ENCODE assay signal across 11 cellular contexts in genomic region chr3:30440147-30440604, GRCh38.
A peak's percentile ranks its signal among the peaks of the same experiment; 100 is the strongest.
DNase-seq lines count a peak whose midpoint lies in the region; ATAC-seq, FAIRE-seq and TF ChIP-seq lines count a peak whose summit lies in the region.
"Had no signal": no experiment of that assay in that cellular context is flagged by ENCODE, and none has a peak within 500 bp of the region (broad histone marks: within the 10 kb centered on the region; RNA-seq: fewer than 3 reads in every experiment).

No MANE protein-coding gene starts in this region.

- no peaks in the 10 kb centered on the region for H3K27me3 ChIP-seq in bronchial epithelial cell (ENCODE audit: control insufficient read depth, insufficient read depth, low read length)
- no peaks in the 10 kb centered on the region for H3K27me3 ChIP-seq in HepG2 (ENCODE audit: control insufficient read depth in 1 of 2, insufficient read depth in 2 of 2, low read length in 2 of 2)
- H3K27me3 ChIP-seq in upper lobe of right lung: no peaks in the 10 kb centered on the region
- H3K27me3 ChIP-seq: neural progenitor cell had no signal

- in situ Hi-C loops in HepG2 (cut with HindIII; ENCODE audit: extremely low pct_ligation_motif_present, low pct_unique_long_range_greater_than_20kb): no loop called here

- no peak overlapping the region for H2AFZ ChIP-seq in HepG2 (ENCODE audit: low read length)

- BruUV-seq in HepG2 (replicated peaks; lab: Mats Ljungman, UMichigan): no TSS peak

- FAIRE-seq in bronchial epithelial cell (lab: Jason Lieb, UNC) (no peak), HepG2 (lab: Jason Lieb, UNC) (no peak), GM12892 (lab: Jason Lieb, UNC) (no peak)
- FAIRE-seq: H1 had no signal

- H3K4me1 ChIP-seq in HepG2 (ENCODE audit: insufficient read depth, low read length) (peaks cover 19% of the 10 kb centered on the region), upper lobe of right lung (peaks cover 23% of the 10 kb centered on the region)

- POLR2A ChIA-PET in HepG2 (lab: Yijun Ruan, JAX): no interaction called here

- no peak overlapping the region for H3K4me2 ChIP-seq in HepG2 (ENCODE audit: low read depth, low read length)
- H3K4me2 ChIP-seq: neural progenitor cell had no signal

- no peak overlapping the region for H3K4me3 ChIP-seq in bronchial epithelial cell (ENCODE audit: low read depth, low read length)
- H3K4me3 ChIP-seq in HepG2 (replicated peaks in 1 of 3; ENCODE audit: insufficient read depth in 1 of 3, low read depth in 2 of 3, low read length in 3 of 3): no peak overlapping the region
- H3K4me3 ChIP-seq in upper lobe of right lung: no peak overlapping the region
- H3K4me3 ChIP-seq: neural progenitor cell had no signal

- H3K9ac ChIP-seq in HepG2 (ENCODE audit: insufficient read depth, low read depth, low read length): no peak overlapping the region
- H3K9ac ChIP-seq: neural progenitor cell had no signal

- H4K20me1 ChIP-seq in HepG2 (ENCODE audit: insufficient read depth, low read length): no peaks in the 10 kb centered on the region

- TF ChIP-seq EP300 in HepG2 (IDR thresholded peaks at IDR 0.05; ENCODE audit: low read depth in 2 of 2, low read length in 2 of 2) (no peak), HepG2 (CRISPR knock-in tag; IDR thresholded peaks at IDR 0.05; ENCODE audit: borderline replicate concordance) (no peak)

- H3K9me3 ChIP-seq in HepG2 (ENCODE audit: low read length): no peaks in the 10 kb centered on the region
- no peaks in the 10 kb centered on the region for H3K9me3 ChIP-seq in upper lobe of right lung

- TF ChIP-seq CTCF in bronchial epithelial cell (IDR thresholded peaks at IDR 0.05; ENCODE audit: insufficient read depth, low read length, severe bottlenecking) (no peak), HepG2 (CRISPR knock-in tag; IDR thresholded peaks at IDR 0.05) (no peak), upper lobe of right lung (IDR thresholded peaks at IDR 0.05) (no peak)

- no peaks in the 10 kb centered on the region for H3K79me2 ChIP-seq in HepG2 (ENCODE audit: insufficient read depth, low read length)

- CTCF ChIA-PET in HepG2 (lab: Yijun Ruan, JAX; ENCODE audit: low intra/inter-chr PET ratio, low total read pairs): no interaction called here

- WGBS in HepG2 (ENCODE audit: low lambda C conversion rate): 80% methylated on average over 2 of the region's 2 CpGs

- DNase-seq in M059J (ENCODE audit: low read depth) (peak; percentile 47), bronchial epithelial cell (ENCODE audit: low read depth) (peak; percentile 49), HepG2 (ENCODE audit: low spot score) (peak; percentile 58), upper lobe of right lung (no peak), GM12892 (ENCODE audit: insufficient read length) (no peak), NCI-H1092 (lab: John Stamatoyannopoulos, UW) (no peak), NCI-H2081 treated with DMSO at 0.1 percent for 48 hours (lab: John Stamatoyannopoulos, UW) (no peak)
- DNase-seq: activated T-cell treated with anti-CD3 and anti-CD28 coated beads, Interleukin-2, amount 50 U/mL, for 1 hour; islet precursor cell had no signal

- TF ChIP-seq POLR2A in HepG2 (IDR thresholded peaks at IDR 0.05; ENCODE audit: insufficient read depth in 1 of 2, low read depth in 2 of 2, low read length in 2 of 2) (no peak), GM12892 (IDR thresholded peaks at IDR 0.05; ENCODE audit: low read depth, low read length) (no peak)

- intact Hi-C loops in HepG2 (cut with micrococcal nuclease; ENCODE audit: unreplicated experiment) (no loop called here), upper lobe of right lung (cut with DNase I) (no loop called here)

- no peak overlapping the region for H3K27ac ChIP-seq in HepG2 (ENCODE audit: extremely low read length, insufficient read depth, low read length)
- H3K27ac ChIP-seq in upper lobe of right lung: no peak overlapping the region
- H3K27ac ChIP-seq: neural progenitor cell had no signal

- no peak for TF ChIP-seq RAD21 in HepG2 (CRISPR knock-in tag; IDR thresholded peaks at IDR 0.05)

- H3K36me3 ChIP-seq in bronchial epithelial cell (ENCODE audit: control insufficient read depth, insufficient read depth, low read length): no peaks in the 10 kb centered on the region
- no peaks in the 10 kb centered on the region for H3K36me3 ChIP-seq in HepG2 (replicated peaks in 1 of 2; ENCODE audit: control insufficient read depth in 1 of 2, insufficient read depth in 2 of 2, low read length in 2 of 2)
- no peaks in the 10 kb centered on the region for H3K36me3 ChIP-seq in upper lobe of right lung
- H3K36me3 ChIP-seq: neural progenitor cell had no signal

- peak; percentile 65; the same call in 2 of the 3 replicates for ATAC-seq in HepG2
- peak; percentile 58 for ATAC-seq in upper lobe of right lung

TF ChIP-seq in HepG2, 621 proteins besides CTCF, POLR2A, EP300 and RAD21 (continues in another document):
- TF ChIP-seq SP1 (IDR thresholded peaks at IDR 0.05) (no peak), SP1 (CRISPR knock-in tag; IDR thresholded peaks at IDR 0.05) (no peak), SNAPC2 (CRISPR knock-in tag; IDR thresholded peaks at IDR 0.05) (no peak), ZNF121 (CRISPR knock-in tag; IDR thresholded peaks at IDR 0.05) (no peak)
- TF ChIP-seq, protein P1, sequence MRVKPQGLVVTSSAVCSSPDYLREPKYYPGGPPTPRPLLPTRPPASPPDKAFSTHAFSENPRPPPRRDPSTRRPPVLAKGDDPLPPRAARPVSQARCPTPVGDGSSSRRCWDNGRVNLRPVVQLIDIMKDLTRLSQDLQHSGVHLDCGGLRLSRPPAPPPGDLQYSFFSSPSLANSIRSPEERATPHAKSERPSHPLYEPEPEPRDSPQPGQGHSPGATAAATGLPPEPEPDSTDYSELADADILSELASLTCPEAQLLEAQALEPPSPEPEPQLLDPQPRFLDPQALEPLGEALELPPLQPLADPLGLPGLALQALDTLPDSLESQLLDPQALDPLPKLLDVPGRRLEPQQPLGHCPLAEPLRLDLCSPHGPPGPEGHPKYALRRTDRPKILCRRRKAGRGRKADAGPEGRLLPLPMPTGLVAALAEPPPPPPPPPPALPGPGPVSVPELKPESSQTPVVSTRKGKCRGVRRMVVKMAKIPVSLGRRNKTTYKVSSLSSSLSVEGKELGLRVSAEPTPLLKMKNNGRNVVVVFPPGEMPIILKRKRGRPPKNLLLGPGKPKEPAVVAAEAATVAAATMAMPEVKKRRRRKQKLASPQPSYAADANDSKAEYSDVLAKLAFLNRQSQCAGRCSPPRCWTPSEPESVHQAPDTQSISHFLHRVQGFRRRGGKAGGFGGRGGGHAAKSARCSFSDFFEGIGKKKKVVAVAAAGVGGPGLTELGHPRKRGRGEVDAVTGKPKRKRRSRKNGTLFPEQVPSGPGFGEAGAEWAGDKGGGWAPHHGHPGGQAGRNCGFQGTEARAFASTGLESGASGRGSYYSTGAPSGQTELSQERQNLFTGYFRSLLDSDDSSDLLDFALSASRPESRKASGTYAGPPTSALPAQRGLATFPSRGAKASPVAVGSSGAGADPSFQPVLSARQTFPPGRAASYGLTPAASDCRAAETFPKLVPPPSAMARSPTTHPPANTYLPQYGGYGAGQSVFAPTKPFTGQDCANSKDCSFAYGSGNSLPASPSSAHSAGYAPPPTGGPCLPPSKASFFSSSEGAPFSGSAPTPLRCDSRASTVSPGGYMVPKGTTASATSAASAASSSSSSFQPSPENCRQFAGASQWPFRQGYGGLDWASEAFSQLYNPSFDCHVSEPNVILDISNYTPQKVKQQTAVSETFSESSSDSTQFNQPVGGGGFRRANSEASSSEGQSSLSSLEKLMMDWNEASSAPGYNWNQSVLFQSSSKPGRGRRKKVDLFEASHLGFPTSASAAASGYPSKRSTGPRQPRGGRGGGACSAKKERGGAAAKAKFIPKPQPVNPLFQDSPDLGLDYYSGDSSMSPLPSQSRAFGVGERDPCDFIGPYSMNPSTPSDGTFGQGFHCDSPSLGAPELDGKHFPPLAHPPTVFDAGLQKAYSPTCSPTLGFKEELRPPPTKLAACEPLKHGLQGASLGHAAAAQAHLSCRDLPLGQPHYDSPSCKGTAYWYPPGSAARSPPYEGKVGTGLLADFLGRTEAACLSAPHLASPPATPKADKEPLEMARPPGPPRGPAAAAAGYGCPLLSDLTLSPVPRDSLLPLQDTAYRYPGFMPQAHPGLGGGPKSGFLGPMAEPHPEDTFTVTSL (CRISPR knock-in tag; IDR thresholded peaks at IDR 0.05; ENCODE audit: borderline replicate concordance): no peak

Comparison
In these comparisons a context has a peak if more than half of its experiments do, and no peak if none do; other contexts are left out.
1. DNase-seq: peak in M059J (single experiment), bronchial epithelial cell (single experiment) and HepG2 (single experiment); none in upper lobe of right lung (single experiment), GM12892 (single experiment), NCI-H1092 (single experiment) and NCI-H2081 treated with DMSO at 0.1 percent for 48 hours (single experiment).